28 cellular contexts compared by ENCODE assay signal in the genomic region with DNA sequence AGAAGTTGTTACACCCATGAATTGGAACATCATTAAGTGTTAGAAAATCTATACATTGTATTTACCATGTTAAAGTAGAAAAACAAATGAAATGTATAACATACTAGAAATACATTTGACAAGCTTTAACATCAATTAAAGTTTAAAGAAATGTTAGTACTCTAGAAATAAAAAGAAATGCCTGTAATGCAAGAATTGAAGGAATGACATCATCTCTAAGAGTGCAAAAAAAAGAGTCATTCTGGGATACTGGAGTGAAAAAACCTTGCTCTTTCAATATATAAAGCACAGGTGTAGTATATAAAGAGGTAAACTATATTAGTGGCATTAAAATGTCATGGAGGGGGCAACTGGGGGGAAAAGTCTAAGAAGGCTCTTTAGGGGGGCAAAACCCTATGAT.
"Had no signal": no experiment of that assay in that cellular context is flagged by ENCODE, and none has a peak within 500 bp of the region (broad histone marks: within the 10 kb centered on the region; RNA-seq: fewer than 3 reads in every experiment).

No MANE protein-coding gene starts in this region.

- H3K4me1 Mint-ChIP-seq: stimulated activated effector memory CD8-positive, alpha-beta T cell treated with anti-CD3 and anti-CD28 coated beads, Interleukin-12 subunit alpha, Interleukin-12 subunit beta, amount 100 ng/mL, for 72 hours; stimulated activated memory B cell treated with anti-CD40 and anti-IgM and Interleukin-4, amounts not matched to agents 10 μg/mL and 1 μg/mL and 100 μg/mL, for 72 hours; stimulated activated naive B cell treated with anti-CD40 and anti-IgM and Interleukin-4, amounts not matched to agents 10 μg/mL and 1 μg/mL and 100 μg/mL, for 72 hours; stimulated activated naive CD8-positive, alpha-beta T cell treated with anti-CD3 and anti-CD28 coated beads, Interleukin-15, amount 100 ng/mL, for 72 hours had no signal

- H3K4me3 Mint-ChIP-seq: stimulated activated effector memory CD8-positive, alpha-beta T cell treated with anti-CD3 and anti-CD28 coated beads, Interleukin-12 subunit alpha, Interleukin-12 subunit beta, amount 100 ng/mL, for 72 hours; stimulated activated memory B cell treated with anti-CD40 and anti-IgM and Interleukin-4, amounts not matched to agents 10 μg/mL and 1 μg/mL and 100 μg/mL, for 72 hours; stimulated activated naive B cell treated with anti-CD40 and anti-IgM and Interleukin-4, amounts not matched to agents 10 μg/mL and 1 μg/mL and 100 μg/mL, for 72 hours; stimulated activated naive CD8-positive, alpha-beta T cell treated with anti-CD3 and anti-CD28 coated beads, Interleukin-15, amount 100 ng/mL, for 72 hours; stimulated activated naive CD8-positive, alpha-beta T cell treated with anti-CD3 and anti-CD28 coated beads, Interleukin-15, Interleukin-2, amounts not matched to agents 100 ng/mL and 50 ng/mL, for 24 hours; type B pancreatic cell had no signal

- H3K9me3 ChIP-seq: suprapubic skin, testis, thoracic aorta, thyroid gland, tibial artery, transverse colon, upper lobe of left lung, upper lobe of right lung, uterus, vagina had no signal

- H3K4me1 ChIP-seq: stomach, suprapubic skin, testis, thyroid gland, tibial artery, tibial nerve, transverse colon, upper lobe of left lung, upper lobe of right lung, uterus, vagina had no signal

- H3K9me3 Mint-ChIP-seq: stimulated activated memory B cell treated with anti-CD40 and anti-IgM and Interleukin-4, amounts not matched to agents 10 μg/mL and 1 μg/mL and 100 μg/mL, for 72 hours; stimulated activated naive CD8-positive, alpha-beta T cell treated with anti-CD3 and anti-CD28 coated beads, Interleukin-15, amount 100 ng/mL, for 72 hours; stimulated activated naive CD8-positive, alpha-beta T cell treated with anti-CD3 and anti-CD28 coated beads, Interleukin-15, Interleukin-2, amounts not matched to agents 100 ng/mL and 50 ng/mL, for 24 hours; type B pancreatic cell had no signal

- H3K27me3 Mint-ChIP-seq: stimulated activated memory B cell treated with anti-CD40 and anti-IgM and Interleukin-4, amounts not matched to agents 10 μg/mL and 1 μg/mL and 100 μg/mL, for 72 hours; stimulated activated naive B cell treated with anti-CD40 and anti-IgM and Interleukin-4, amounts not matched to agents 10 μg/mL and 1 μg/mL and 100 μg/mL, for 72 hours; stimulated activated naive CD8-positive, alpha-beta T cell treated with anti-CD3 and anti-CD28 coated beads, Interleukin-15, amount 100 ng/mL, for 72 hours; stimulated activated naive CD8-positive, alpha-beta T cell treated with anti-CD3 and anti-CD28 coated beads, Interleukin-15, Interleukin-2, amounts not matched to agents 100 ng/mL and 50 ng/mL, for 24 hours; type B pancreatic cell had no signal

- H3K27ac Mint-ChIP-seq: stimulated activated effector memory CD8-positive, alpha-beta T cell treated with anti-CD3 and anti-CD28 coated beads, Interleukin-12 subunit alpha, Interleukin-12 subunit beta, amount 100 ng/mL, for 72 hours; stimulated activated memory B cell treated with anti-CD40 and anti-IgM and Interleukin-4, amounts not matched to agents 10 μg/mL and 1 μg/mL and 100 μg/mL, for 72 hours; stimulated activated naive B cell treated with anti-CD40 and anti-IgM and Interleukin-4, amounts not matched to agents 10 μg/mL and 1 μg/mL and 100 μg/mL, for 72 hours; stimulated activated naive CD8-positive, alpha-beta T cell treated with anti-CD3 and anti-CD28 coated beads, Interleukin-15, amount 100 ng/mL, for 72 hours; stimulated activated naive CD8-positive, alpha-beta T cell treated with anti-CD3 and anti-CD28 coated beads, Interleukin-15, Interleukin-2, amounts not matched to agents 100 ng/mL and 50 ng/mL, for 24 hours; type B pancreatic cell had no signal

- H3K4me3 ChIP-seq: stomach, suprapubic skin, testis, thoracic aorta, thyroid gland, tibial artery, tibial nerve, transverse colon, upper lobe of left lung, upper lobe of right lung, uterus, vagina had no signal

- H3K27me3 ChIP-seq: stomach, suprapubic skin, testis, thyroid gland, tibial artery, tibial nerve, transverse colon, upper lobe of left lung, upper lobe of right lung, uterus, vagina had no signal

- H3K27ac ChIP-seq: stomach, suprapubic skin, testis, thoracic aorta, thyroid gland, tibial artery, tibial nerve, transverse colon, upper lobe of left lung, upper lobe of right lung, uterus, vagina had no signal

- H3K36me3 Mint-ChIP-seq: stimulated activated effector memory CD8-positive, alpha-beta T cell treated with anti-CD3 and anti-CD28 coated beads, Interleukin-12 subunit alpha, Interleukin-12 subunit beta, amount 100 ng/mL, for 72 hours; stimulated activated memory B cell treated with anti-CD40 and anti-IgM and Interleukin-4, amounts not matched to agents 10 μg/mL and 1 μg/mL and 100 μg/mL, for 72 hours; stimulated activated naive B cell treated with anti-CD40 and anti-IgM and Interleukin-4, amounts not matched to agents 10 μg/mL and 1 μg/mL and 100 μg/mL, for 72 hours; type B pancreatic cell had no signal

- ATAC-seq: stimulated activated effector memory CD8-positive, alpha-beta T cell treated with anti-CD3 and anti-CD28 coated beads, Interleukin-12 subunit alpha, Interleukin-12 subunit beta, amount 100 ng/mL, for 72 hours; stimulated activated memory B cell treated with anti-CD40 and anti-IgM and Interleukin-4, amounts not matched to agents 10 μg/mL and 1 μg/mL and 100 μg/mL, for 72 hours; stimulated activated naive B cell treated with anti-CD40 and anti-IgM and Interleukin-4, amounts not matched to agents 10 μg/mL and 1 μg/mL and 100 μg/mL, for 72 hours; stimulated activated naive CD8-positive, alpha-beta T cell treated with anti-CD3 and anti-CD28 coated beads, Interleukin-15, amount 100 ng/mL, for 72 hours; stimulated activated naive CD8-positive, alpha-beta T cell treated with anti-CD3 and anti-CD28 coated beads, Interleukin-15, Interleukin-2, amounts not matched to agents 100 U/mL and 50 U/mL, for 24 hours; upper lobe of right lung had no signal

- H3K36me3 ChIP-seq: stomach, suprapubic skin, thoracic aorta, thyroid gland, tibial artery, tibial nerve, transverse colon, upper lobe of left lung, upper lobe of right lung, uterus, vagina had no signal

- FAIRE-seq: urothelium cell line had no signal

- DNase-seq: stimulated activated CD4-positive, alpha-beta T cell treated with anti-CD3 and anti-CD28 coated beads, Interleukin-2, amount 100 ng/mL, for 48 hours; stimulated activated CD4-positive, alpha-beta T cell treated with anti-CD3 and anti-CD28 coated beads, Interleukin-4, amount 100 ng/mL, for 1 hour; stimulated activated CD4-positive, alpha-beta T cell treated with anti-CD3 and anti-CD28 coated beads, Interleukin-4, amount 100 ng/mL, for 24 hours; stimulated activated CD4-positive, alpha-beta T cell treated with anti-CD3 and anti-CD28 coated beads, Interleukin-4, amount 100 ng/mL, for 4 hours; stimulated activated CD8-positive, alpha-beta memory T cell treated with anti-CD3 and anti-CD28 coated beads, Interleukin-4, amount 100 ng/mL, for 48 hours; stimulated activated naive B cell treated with anti-CD40 and anti-IgM and Interleukin-4, amounts not matched to agents 10 μg/mL and 1 μg/mL and 100 μg/mL, for 72 hours; stimulated activated naive CD4-positive, alpha-beta T cell; stimulated activated naive CD4-positive, alpha-beta T cell treated with Interleukin-2 at 50 U/mL for 16 hours; stimulated activated naive CD8-positive, alpha-beta T cell treated with anti-CD3 and anti-CD28 coated beads, Interleukin-15, amount 100 ng/mL, for 72 hours; stimulated activated naive CD8-positive, alpha-beta T cell treated with anti-CD3 and anti-CD28 coated beads, Interleukin-15, Interleukin-2, amounts not matched to agents 100 U/mL and 50 U/mL, for 24 hours; stomach; substantia nigra; testis; thyroid gland; tibial artery; transverse colon; upper lobe of left lung; upper lobe of right lung; uterus had no signal
